In the genomic region with DNA sequence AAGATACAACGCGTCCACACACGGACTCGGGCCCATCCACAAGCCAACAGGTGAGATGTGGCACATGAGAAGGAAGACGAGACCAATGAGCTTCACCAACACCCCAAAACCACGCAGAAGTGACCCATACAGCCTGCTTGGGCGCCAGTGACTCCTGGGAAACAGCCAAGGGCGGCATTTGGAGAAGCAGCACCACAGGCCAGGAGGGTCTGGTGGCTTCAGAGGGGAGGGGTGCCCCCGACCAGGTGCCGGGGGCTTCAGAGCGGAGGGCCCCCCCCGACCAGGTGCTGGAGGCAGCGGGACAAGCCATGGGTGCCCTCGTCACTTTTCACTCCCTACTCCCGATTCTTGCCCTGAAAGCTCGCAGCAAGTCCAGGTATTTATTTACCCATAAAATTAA, we compare ENCODE assay signal across 28 cellular contexts.
"Had no signal": no experiment of that assay in that cellular context is flagged by ENCODE, and none has a peak within 500 bp of the region (broad histone marks: within the 10 kb centered on the region; RNA-seq: fewer than 3 reads in every experiment).

No MANE protein-coding gene starts in this region.

- H3K4me1 Mint-ChIP-seq: stimulated activated memory B cell treated with anti-CD40 and anti-IgM and Interleukin-4, amounts not matched to agents 10 μg/mL and 1 μg/mL and 100 μg/mL, for 72 hours had no signal

- H3K36me3 ChIP-seq: adrenal gland, ascending aorta, brain microvascular endothelial cell, esophagus muscularis mucosa, left lung, lower lobe of right lung, pancreas, thyroid gland, WERI-Rb-1 had no signal

- H3K27ac ChIP-seq: adrenal gland, ascending aorta, brain microvascular endothelial cell, foreskin keratinocyte, left lung, lower lobe of right lung, pancreas, thyroid gland, WERI-Rb-1 had no signal

- H3K4me3 Mint-ChIP-seq: activated naive CD4-positive, alpha-beta T cell treated with anti-CD3 and anti-CD28 coated beads for 36 hours; activated naive CD8-positive, alpha-beta T cell treated with anti-CD3 and anti-CD28 coated beads for 36 hours; nephron; stimulated activated memory B cell treated with anti-CD40 and anti-IgM and Interleukin-4, amounts not matched to agents 10 μg/mL and 1 μg/mL and 100 μg/mL, for 72 hours; stimulated activated naive CD8-positive, alpha-beta T cell treated with anti-CD3 and anti-CD28 coated beads, Interleukin-15, amount 100 ng/mL, for 72 hours; T-helper 1 cell treated with Interleukin-12 subunit alpha and Interleukin-12 subunit beta and Interleukin-4 antibody, amounts not matched to agents 30 μg/mL and 1 μg/mL, for 36 hours had no signal

- H3K36me3 Mint-ChIP-seq: activated naive CD8-positive, alpha-beta T cell treated with anti-CD3 and anti-CD28 coated beads for 36 hours; stimulated activated memory B cell treated with anti-CD40 and anti-IgM and Interleukin-4, amounts not matched to agents 10 μg/mL and 1 μg/mL and 100 μg/mL, for 72 hours had no signal

- H3K27me3 ChIP-seq: adrenal gland, ascending aorta, brain microvascular endothelial cell, esophagus muscularis mucosa, foreskin keratinocyte, left lung, pancreas, thyroid gland had no signal

- DNase-seq: activated CD4-positive, alpha-beta T cell treated with anti-CD3 and anti-CD28 coated beads for 48 hours; activated CD4-positive, alpha-beta T cell treated with anti-CD3 and anti-CD28 coated beads, Interleukin-2, amount 50 U/mL, for 48 hours; activated CD8-positive, alpha-beta memory T cell treated with anti-CD3 and anti-CD28 coated beads for 24 hours; activated effector memory CD4-positive, alpha-beta T cell treated with anti-CD3 and anti-CD28 coated beads, Interleukin-2, amount 50 U/mL, for 16 hours; activated naive CD4-positive, alpha-beta T cell treated with anti-CD3 and anti-CD28 coated beads for 36 hours; activated naive CD8-positive, alpha-beta T cell treated with anti-CD3 and anti-CD28 coated beads for 36 hours; brain microvascular endothelial cell; dermis blood vessel endothelial cell; effector CD4-positive, alpha-beta T cell; foreskin keratinocyte; left lung; lower lobe of right lung; mesenchymal stem cell; pancreas; right cardiac atrium; stimulated activated CD4-positive, alpha-beta T cell treated with anti-CD3 and anti-CD28 coated beads, Interleukin-12 subunit alpha, Interleukin-12 subunit beta, amount 100 ng/mL, for 4 hours; stimulated activated CD4-positive, alpha-beta T cell treated with anti-CD3 and anti-CD28 coated beads, Interleukin-4, amount 100 ng/mL, for 24 hours; stimulated activated naive CD8-positive, alpha-beta T cell treated with anti-CD3 and anti-CD28 coated beads, Interleukin-15, amount 100 ng/mL, for 72 hours; SW 1271; T-helper 9 cell; thyroid gland; WERI-Rb-1 had no signal

- H3K9me3 Mint-ChIP-seq: activated naive CD4-positive, alpha-beta T cell treated with anti-CD3 and anti-CD28 coated beads for 36 hours; activated naive CD8-positive, alpha-beta T cell treated with anti-CD3 and anti-CD28 coated beads for 36 hours; nephron; stimulated activated memory B cell treated with anti-CD40 and anti-IgM and Interleukin-4, amounts not matched to agents 10 μg/mL and 1 μg/mL and 100 μg/mL, for 72 hours; stimulated activated naive CD8-positive, alpha-beta T cell treated with anti-CD3 and anti-CD28 coated beads, Interleukin-15, amount 100 ng/mL, for 72 hours; T-helper 1 cell treated with Interleukin-12 subunit alpha and Interleukin-12 subunit beta and Interleukin-4 antibody, amounts not matched to agents 30 μg/mL and 1 μg/mL, for 36 hours had no signal

- H3K4me1 ChIP-seq: adrenal gland, pancreas had no signal

- H3K4me3 ChIP-seq: adrenal gland, ascending aorta, esophagus muscularis mucosa, left lung, lower lobe of right lung, pancreas, thyroid gland had no signal

- H3K27ac Mint-ChIP-seq: activated naive CD4-positive, alpha-beta T cell treated with anti-CD3 and anti-CD28 coated beads for 36 hours; activated naive CD8-positive, alpha-beta T cell treated with anti-CD3 and anti-CD28 coated beads for 36 hours; nephron; stimulated activated memory B cell treated with anti-CD40 and anti-IgM and Interleukin-4, amounts not matched to agents 10 μg/mL and 1 μg/mL and 100 μg/mL, for 72 hours; T-helper 1 cell treated with Interleukin-12 subunit alpha and Interleukin-12 subunit beta and Interleukin-4 antibody, amounts not matched to agents 30 μg/mL and 1 μg/mL, for 36 hours had no signal
